ENCODE assay signal across 1 cellular context in the genomic region with DNA sequence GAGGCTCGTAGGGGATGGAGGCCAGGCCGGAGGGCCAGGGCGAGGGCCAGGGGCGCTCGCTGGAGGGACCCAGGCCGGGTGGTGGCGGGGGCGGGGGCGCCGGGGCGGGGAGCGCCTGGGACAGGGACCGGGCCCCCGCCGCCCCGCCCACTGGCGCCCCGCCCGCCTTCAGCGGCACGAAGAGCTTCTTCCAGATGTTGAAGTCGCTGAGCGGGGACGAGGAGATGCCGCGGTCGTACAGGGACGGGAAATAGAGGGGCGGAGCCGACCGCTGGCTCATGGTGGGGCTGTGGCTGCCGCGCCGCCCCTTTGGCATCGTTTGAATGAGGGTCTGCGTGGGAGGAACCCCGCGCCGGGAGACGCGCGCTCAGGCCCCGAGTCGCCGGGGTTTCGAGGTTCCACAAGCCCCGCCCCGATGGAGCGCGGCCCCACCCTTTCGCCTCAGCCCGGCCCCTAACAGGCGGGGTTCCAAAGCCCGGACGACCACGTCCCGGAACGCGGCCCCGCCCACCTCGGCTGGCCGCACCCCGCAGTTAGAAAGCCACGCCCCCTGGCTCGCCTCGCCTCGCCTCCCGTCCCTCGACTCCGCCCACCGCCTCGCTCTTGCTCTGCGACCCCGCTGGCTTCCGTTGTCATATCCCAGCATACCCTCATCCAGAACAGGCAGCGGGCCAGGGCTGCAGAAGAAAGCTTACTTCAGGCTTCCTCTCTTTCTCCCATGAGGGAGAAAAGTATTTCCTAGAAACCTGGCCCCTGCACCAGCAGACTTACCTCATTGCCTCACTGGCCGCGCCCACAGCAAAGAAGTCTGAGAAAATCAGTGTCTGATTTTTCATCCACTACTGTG.
TF ChIP-seq lines count a peak whose summit lies in the region.

A gene with protein sequence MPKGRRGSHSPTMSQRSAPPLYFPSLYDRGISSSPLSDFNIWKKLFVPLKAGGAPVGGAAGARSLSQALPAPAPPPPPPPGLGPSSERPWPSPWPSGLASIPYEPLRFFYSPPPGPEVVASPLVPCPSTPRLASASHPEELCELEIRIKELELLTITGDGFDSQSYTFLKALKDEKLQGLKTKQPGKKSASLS (minus strand): TSS at position 402 of the 847 bp plus-strand sequence. CDS start 86 bp downstream, at position 316.

TF ChIP-seq in HepG2, 621 proteins besides CTCF, POLR2A, EP300 and RAD21 (continued from another document and continues in another):
- TF ChIP-seq, protein P1, sequence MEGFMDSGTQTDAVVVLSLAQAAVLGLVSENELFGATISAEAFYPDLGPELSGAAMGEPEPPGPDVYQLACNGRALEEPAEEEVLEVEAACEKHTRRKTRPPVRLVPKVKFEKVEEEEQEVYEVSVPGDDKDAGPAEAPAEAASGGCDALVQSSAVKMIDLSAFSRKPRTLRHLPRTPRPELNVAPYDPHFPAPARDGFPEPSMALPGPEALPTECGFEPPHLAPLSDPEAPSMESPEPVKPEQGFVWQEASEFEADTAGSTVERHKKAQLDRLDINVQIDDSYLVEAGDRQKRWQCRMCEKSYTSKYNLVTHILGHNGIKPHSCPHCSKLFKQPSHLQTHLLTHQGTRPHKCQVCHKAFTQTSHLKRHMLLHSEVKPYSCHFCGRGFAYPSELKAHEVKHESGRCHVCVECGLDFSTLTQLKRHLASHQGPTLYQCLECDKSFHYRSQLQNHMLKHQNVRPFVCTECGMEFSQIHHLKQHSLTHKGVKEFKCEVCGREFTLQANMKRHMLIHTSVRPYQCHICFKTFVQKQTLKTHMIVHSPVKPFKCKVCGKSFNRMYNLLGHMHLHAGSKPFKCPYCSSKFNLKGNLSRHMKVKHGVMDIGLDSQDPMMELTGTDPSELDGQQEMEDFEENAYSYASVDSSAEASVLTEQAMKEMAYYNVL (CRISPR knock-in tag; IDR thresholded peaks at IDR 0.05; ENCODE audit: borderline replicate concordance), result peak; percentile 42; the same call in 1 of the 2 replicates
- TF ChIP-seq GATAD2A (CRISPR knock-in tag; IDR thresholded peaks at IDR 0.05), result 0 out of 2 replicates have a peak, but pooled peaks have one; percentile 40
- 0 out of 2 replicates have a peak, but pooled peaks have one; percentile 2 for TF ChIP-seq TFDP1 (CRISPR knock-in tag; IDR thresholded peaks at IDR 0.05; ENCODE audit: borderline replicate concordance)
- 0 out of 2 replicates have a peak, but pooled peaks have one; percentile 4 for TF ChIP-seq THAP11 (CRISPR knock-in tag; IDR thresholded peaks at IDR 0.05)
- TF ChIP-seq AGO1 (IDR thresholded peaks at IDR 0.05; ENCODE audit: low read depth, low read length, poor library complexity, severe bottlenecking), result peak; percentile 31
- peak; percentile 83 for TF ChIP-seq POLR2AphosphoS5 (IDR thresholded peaks at IDR 0.05; ENCODE audit: low read depth, low read length)
- TF ChIP-seq ERF (CRISPR knock-in tag; IDR thresholded peaks at IDR 0.05), result peak; percentile 78; the same call in 1 of the 2 replicates
- TF ChIP-seq SP5 (CRISPR knock-in tag; IDR thresholded peaks at IDR 0.05; ENCODE audit: borderline replicate concordance, low read depth), result peak; percentile 81; the same call in 1 of the 2 replicates
- TF ChIP-seq SMAD3 (CRISPR knock-in tag; IDR thresholded peaks at IDR 0.05), result no peak
- TF ChIP-seq HOXA3 (CRISPR knock-in tag; IDR thresholded peaks at IDR 0.05), result peak; percentile 39; the same call in 1 of the 2 replicates
- TF ChIP-seq ZNF816 (CRISPR knock-in tag; IDR thresholded peaks at IDR 0.05; ENCODE audit: borderline replicate concordance), result peak; percentile 61; the same call in 1 of the 2 replicates
- TF ChIP-seq ATF7-NPFF (CRISPR knock-in tag; IDR thresholded peaks at IDR 0.05; ENCODE audit: low read depth), result peak; percentile 56; the same call in 1 of the 2 replicates
- TF ChIP-seq KMT2A (CRISPR knock-in tag; IDR thresholded peaks at IDR 0.05), result no peak
- no peak for TF ChIP-seq SP1 (IDR thresholded peaks at IDR 0.05)
- TF ChIP-seq SP1 (CRISPR knock-in tag; IDR thresholded peaks at IDR 0.05), result peak; percentile 79
- TF ChIP-seq PAWR (CRISPR knock-in tag; IDR thresholded peaks at IDR 0.05; ENCODE audit: borderline replicate concordance), result no peak
- no peak for TF ChIP-seq MIER2 (CRISPR knock-in tag; IDR thresholded peaks at IDR 0.05)
- no peak for TF ChIP-seq CREB1 (IDR thresholded peaks at IDR 0.05)
- TF ChIP-seq CREB1 (CRISPR knock-in tag; IDR thresholded peaks at IDR 0.05), result 0 out of 2 replicates have a peak, but pooled peaks have one; percentile 25
- TF ChIP-seq ZNF546 (CRISPR knock-in tag; conservative IDR thresholded peaks at IDR 0.05), result no peak
- TF ChIP-seq ZNF784 (CRISPR knock-in tag; IDR thresholded peaks at IDR 0.05; ENCODE audit: borderline replicate concordance), result peak; percentile 9; the same call in 1 of the 2 replicates
- TF ChIP-seq SMARCE1 (IDR thresholded peaks at IDR 0.05; ENCODE audit: borderline replicate concordance), result no peak
- no peak; the same call in 1 of the 2 replicates for TF ChIP-seq MLX (CRISPR knock-in tag; IDR thresholded peaks at IDR 0.05)
- no peak for TF ChIP-seq NCOR1 (IDR thresholded peaks at IDR 0.05; ENCODE audit: borderline replicate concordance, low read length)
- TF ChIP-seq PAF1 (CRISPR knock-in tag; IDR thresholded peaks at IDR 0.05), result no peak
- no peak for TF ChIP-seq RFX3 (CRISPR knock-in tag; IDR thresholded peaks at IDR 0.05)
- TF ChIP-seq, protein P2, sequence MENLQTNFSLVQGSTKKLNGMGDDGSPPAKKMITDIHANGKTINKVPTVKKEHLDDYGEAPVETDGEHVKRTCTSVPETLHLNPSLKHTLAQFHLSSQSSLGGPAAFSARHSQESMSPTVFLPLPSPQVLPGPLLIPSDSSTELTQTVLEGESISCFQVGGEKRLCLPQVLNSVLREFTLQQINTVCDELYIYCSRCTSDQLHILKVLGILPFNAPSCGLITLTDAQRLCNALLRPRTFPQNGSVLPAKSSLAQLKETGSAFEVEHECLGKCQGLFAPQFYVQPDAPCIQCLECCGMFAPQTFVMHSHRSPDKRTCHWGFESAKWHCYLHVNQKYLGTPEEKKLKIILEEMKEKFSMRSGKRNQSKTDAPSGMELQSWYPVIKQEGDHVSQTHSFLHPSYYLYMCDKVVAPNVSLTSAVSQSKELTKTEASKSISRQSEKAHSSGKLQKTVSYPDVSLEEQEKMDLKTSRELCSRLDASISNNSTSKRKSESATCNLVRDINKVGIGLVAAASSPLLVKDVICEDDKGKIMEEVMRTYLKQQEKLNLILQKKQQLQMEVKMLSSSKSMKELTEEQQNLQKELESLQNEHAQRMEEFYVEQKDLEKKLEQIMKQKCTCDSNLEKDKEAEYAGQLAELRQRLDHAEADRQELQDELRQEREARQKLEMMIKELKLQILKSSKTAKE (CRISPR knock-in tag; IDR thresholded peaks at IDR 0.05; ENCODE audit: borderline replicate concordance), result no peak
- TF ChIP-seq TP53 (CRISPR knock-in tag; conservative IDR thresholded peaks at IDR 0.05), result no peak
- no peak for TF ChIP-seq KDM5A (IDR thresholded peaks at IDR 0.05; ENCODE audit: borderline replicate concordance, low read length)
- TF ChIP-seq NFIB (CRISPR knock-in tag; IDR thresholded peaks at IDR 0.05; ENCODE audit: borderline replicate concordance), result no peak
- TF ChIP-seq DNMT1 (CRISPR knock-in tag; IDR thresholded peaks at IDR 0.05), result no peak
- 0 out of 2 replicates have a peak, but pooled peaks have one; percentile 7 for TF ChIP-seq ZHX2 (IDR thresholded peaks at IDR 0.05; ENCODE audit: low read depth)
- TF ChIP-seq ZHX2 (CRISPR knock-in tag; IDR thresholded peaks at IDR 0.05; ENCODE audit: borderline replicate concordance), result no peak
- TF ChIP-seq ZNF430 (CRISPR knock-in tag; IDR thresholded peaks at IDR 0.05), result peak; percentile 63
- peak; percentile 51 for TF ChIP-seq ZMYM4 (CRISPR knock-in tag; IDR thresholded peaks at IDR 0.05)
- TF ChIP-seq ZFY (CRISPR knock-in tag; IDR thresholded peaks at IDR 0.05), result no peak; the same call in 1 of the 2 replicates
- no peak for TF ChIP-seq SIN3B (IDR thresholded peaks at IDR 0.05; ENCODE audit: low read length)
- no peak for TF ChIP-seq ZNF552 (CRISPR knock-in tag; IDR thresholded peaks at IDR 0.05; ENCODE audit: borderline replicate concordance)
- TF ChIP-seq GLI4 (CRISPR knock-in tag; IDR thresholded peaks at IDR 0.05; ENCODE audit: borderline replicate concordance), result no peak
- no peak for TF ChIP-seq ZSCAN22 (CRISPR knock-in tag; IDR thresholded peaks at IDR 0.05)
- peak; percentile 58 for TF ChIP-seq POGK (CRISPR knock-in tag; conservative IDR thresholded peaks at IDR 0.05)
- TF ChIP-seq GPN1 (CRISPR knock-in tag; IDR thresholded peaks at IDR 0.05; ENCODE audit: borderline replicate concordance), result no peak
- TF ChIP-seq CBX2 (IDR thresholded peaks at IDR 0.05; ENCODE audit: low read depth, low read length), result no peak
- TF ChIP-seq CBX2 (CRISPR knock-in tag; IDR thresholded peaks at IDR 0.05; ENCODE audit: low read depth), result no peak
- no peak for TF ChIP-seq KDM1A (CRISPR knock-in tag; IDR thresholded peaks at IDR 0.05)
- no peak for TF ChIP-seq MBNL3 (CRISPR knock-in tag; conservative IDR thresholded peaks at IDR 0.05)
- peak; percentile 85; the same call in 1 of the 2 replicates for TF ChIP-seq ZFP36L1 (CRISPR knock-in tag; IDR thresholded peaks at IDR 0.05)
